ENCODE assay signal across 21 cellular contexts in genomic region chr3:71484047-71484446, GRCh38.
"Had no signal": no experiment of that assay in that cellular context is flagged by ENCODE, and none has a peak within 500 bp of the region (broad histone marks: within the 10 kb centered on the region; RNA-seq: fewer than 3 reads in every experiment).

No MANE protein-coding gene starts in this region.

- H3K27ac Mint-ChIP-seq: activated CD4-positive, alpha-beta T cell treated with anti-CD3 and anti-CD28 coated beads, Interleukin-2, amount 10 ng/mL, durations not matched to agents 24 days and 14 days; dendritic cell treated with granulocyte-macrophage colony-stimulating factor and Interleukin-4, amounts not matched to agents 40 ng/mL and 50 ng/mL, for 4 days; memory B cell; nephron progenitor cell had no signal

- H3K36me3 Mint-ChIP-seq: memory B cell had no signal

- H3K4me3 Mint-ChIP-seq: activated CD4-positive, alpha-beta T cell treated with anti-CD3 and anti-CD28 coated beads, Interleukin-2, amount 10 ng/mL, durations not matched to agents 24 days and 14 days; dendritic cell treated with granulocyte-macrophage colony-stimulating factor and Interleukin-4, amounts not matched to agents 40 ng/mL and 50 ng/mL, for 4 days; memory B cell; nephron progenitor cell had no signal

- ATAC-seq: heart left ventricle, left cardiac atrium, right cardiac atrium had no signal

- DNase-seq: activated CD4-positive, alpha-beta T cell treated with anti-CD3 and anti-CD28 coated beads, Interleukin-2, amount 10 ng/mL, durations not matched to agents 24 days and 14 days; activated effector memory CD4-positive, alpha-beta T cell treated with Interleukin-2 at 50 U/mL for 16 hours; activated naive CD4-positive, alpha-beta T cell treated with anti-CD3 and anti-CD28 coated beads, Interleukin-2, amount 50 U/mL, for 16 hours; activated T-cell treated with anti-CD3 and anti-CD28 coated beads, Interleukin-2, amount 50 U/mL, for 48 hours; amygdala; cerebellar nuclear complex; effector CD4-positive, alpha-beta T cell; heart left ventricle; islet precursor cell; left cardiac atrium; nephron progenitor cell; nucleus accumbens; right cardiac atrium; stimulated activated CD4-positive, alpha-beta T cell treated with anti-CD3 and anti-CD28 coated beads, Interleukin-4, amount 100 ng/mL, for 24 hours; stomach; SW 1271 had no signal

- H3K27ac ChIP-seq: heart left ventricle, parathyroid adenoma, stomach, suprapubic skin, tibial nerve had no signal

- H3K9me3 ChIP-seq: heart left ventricle, stomach, suprapubic skin, tibial nerve had no signal

- H3K4me1 ChIP-seq: suprapubic skin, tibial nerve had no signal

- H3K36me3 ChIP-seq: heart left ventricle, stomach, suprapubic skin, tibial nerve had no signal

- H3K4me1 Mint-ChIP-seq: nephron progenitor cell had no signal

- H3K9me3 Mint-ChIP-seq: activated CD4-positive, alpha-beta T cell treated with anti-CD3 and anti-CD28 coated beads, Interleukin-2, amount 10 ng/mL, durations not matched to agents 24 days and 14 days; dendritic cell treated with granulocyte-macrophage colony-stimulating factor and Interleukin-4, amounts not matched to agents 40 ng/mL and 50 ng/mL, for 4 days; memory B cell; nephron progenitor cell had no signal

- H3K27me3 ChIP-seq: heart left ventricle, stomach, suprapubic skin, tibial nerve had no signal

- H3K27me3 Mint-ChIP-seq: activated CD4-positive, alpha-beta T cell treated with anti-CD3 and anti-CD28 coated beads, Interleukin-2, amount 10 ng/mL, durations not matched to agents 24 days and 14 days; dendritic cell treated with granulocyte-macrophage colony-stimulating factor and Interleukin-4, amounts not matched to agents 40 ng/mL and 50 ng/mL, for 4 days; memory B cell had no signal

- H3K4me3 ChIP-seq: heart left ventricle, stomach, suprapubic skin, tibial nerve had no signal
